Comparison of ENCODE assay signal across 8 cellular contexts in the genomic region with DNA sequence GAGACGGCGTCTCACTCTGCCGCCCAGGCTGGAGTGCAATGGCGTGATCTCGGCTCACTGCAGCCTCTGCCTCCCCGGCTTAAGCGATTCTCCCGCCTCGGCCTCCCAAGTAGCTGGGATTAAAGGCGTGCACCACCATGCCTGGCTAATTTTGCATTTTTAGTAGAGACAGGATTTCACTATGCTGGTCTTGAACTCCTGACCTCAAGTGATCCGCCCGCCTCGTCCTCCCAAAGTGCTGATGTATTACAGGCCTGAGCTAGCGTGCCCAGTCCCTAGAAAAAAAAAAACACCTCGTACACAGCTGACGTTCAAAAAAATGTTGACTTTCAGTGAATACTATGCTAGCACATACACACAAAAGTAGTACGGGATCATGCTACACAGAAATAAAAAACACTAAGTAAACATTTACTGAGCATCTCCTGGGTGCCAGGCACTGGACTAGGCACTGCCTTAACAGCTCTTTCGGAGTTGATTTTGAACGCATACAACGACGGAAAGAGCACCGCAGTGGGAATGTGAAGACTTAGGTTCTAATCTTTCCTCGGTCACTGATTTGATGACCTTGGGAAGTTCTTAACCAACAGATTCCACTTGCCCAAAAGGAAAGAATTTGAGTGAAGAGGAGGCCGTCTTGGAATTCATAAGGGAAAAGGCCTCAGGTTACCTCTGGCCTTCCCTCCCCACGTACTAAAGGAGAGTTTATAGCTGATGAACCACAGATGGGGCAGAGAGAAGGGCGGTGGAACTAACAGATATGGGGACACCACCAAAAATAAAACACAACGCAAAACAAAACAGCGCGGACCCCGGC. TPM values are rescaled to one million over a fixed set of nuclear protein-coding genes. Genes with fewer than 3 reads are reported as not detected.
DNase-seq lines count a peak whose midpoint lies in the region; ATAC-seq, FAIRE-seq and TF ChIP-seq lines count a peak whose summit lies in the region.

No MANE protein-coding gene starts in this region.

- peaks cover 0 to 17% (median 15%) of the 10 kb centered on the region in 3 donors for H3K36me3 Mint-ChIP-seq in naive thymus-derived CD8-positive, alpha-beta T cell

- peak overlapping the region; percentile 92 to 99 (median 97) for H3K4me3 Mint-ChIP-seq in naive thymus-derived CD8-positive, alpha-beta T cell

- DNase-seq in GM12892 (ENCODE audit: insufficient read length) (peak; percentile 20), PC-9 (no peak), cerebellum (ENCODE audit: low spot score) (no peak), NCI-H2081 treated with DMSO at 0.1 percent for 48 hours (lab: John Stamatoyannopoulos, UW) (no peak)
- DNase-seq in naive thymus-derived CD8-positive, alpha-beta T cell = peak in 1 of 10 donors; percentile 3
- no peak for DNase-seq in central memory CD4-positive, alpha-beta T cell

- H3K27me3 ChIP-seq in PC-9 (ENCODE audit: insufficient read depth, low read depth) (no peaks in the 10 kb centered on the region), duodenal mucosa (ENCODE audit: control insufficient read depth in 1 of 2, insufficient read depth in 2 of 2, low read length in 2 of 2) (no peaks in the 10 kb centered on the region)

- no peak for TF ChIP-seq CTCF in PC-9 (conservative IDR thresholded peaks at IDR 0.05)

- 0 out of 2 replicates have a peak, but pooled peaks cover 4% of the 10 kb centered on the region for H3F3A ChIP-seq in PC-9 (ENCODE audit: insufficient read depth, low read depth)

- H4K20me1 ChIP-seq in PC-9 (ENCODE audit: insufficient read depth) = no peaks in the 10 kb centered on the region

- H2AFZ ChIP-seq in PC-9 = peak overlapping the region; percentile 100

- no peaks in the 10 kb centered on the region for H3K9me3 Mint-ChIP-seq in naive thymus-derived CD8-positive, alpha-beta T cell

- H3K27ac ChIP-seq in PC-9 (peak overlapping the region; percentile 86), duodenal mucosa (ENCODE audit: low read depth, low read length) (peak overlapping the region; percentile 99)

- peaks cover 14 to 34% (median 22%) of the 10 kb centered on the region in 4 donors for H3K4me1 Mint-ChIP-seq in naive thymus-derived CD8-positive, alpha-beta T cell

- H3K9ac ChIP-seq in duodenal mucosa (ENCODE audit: low read depth in 1 of 2, low read length in 2 of 2) = peak overlapping the region; percentile 95 to 100

- no peak for TF ChIP-seq POLR2A in GM12892 (IDR thresholded peaks at IDR 0.05; ENCODE audit: low read depth, low read length)

- BruUV-seq in PC-9 (replicated peaks; lab: Mats Ljungman, UMichigan) = no TSS peak

- H3K9me3 ChIP-seq in PC-9 (ENCODE audit: insufficient read depth, low read depth) (no peaks in the 10 kb centered on the region), duodenal mucosa (ENCODE audit: control insufficient read depth in 1 of 2, low read length in 2 of 2) (no peaks in the 10 kb centered on the region)

- no peak for ATAC-seq in naive thymus-derived CD8-positive, alpha-beta T cell
- no peak for ATAC-seq in HG02642 (IDR thresholded peaks at IDR 0.05; ENCODE audit: poor library complexity, unreplicated experiment)

- intact Hi-C loops in PC-9 (cut with micrococcal nuclease; ENCODE audit: unreplicated experiment) = loop anchor here (5.0 kb wide), 3 partner anchors 178 to 558 kb away; a partner anchor contains a TSS

- peak overlapping the region; percentile 92 for H3K4me2 ChIP-seq in PC-9

- CTCF ChIA-PET in PC-9 (lab: Charles Lee) = interaction anchor here (1.2 kb wide), 1 partner anchor 159 kb away, joined by 5 read pairs; no protein-coding TSS in a partner anchor

- POLR2A ChIA-PET in PC-9 (lab: Charles Lee; ENCODE audit: unreplicated experiment) = no interaction called here
- POLR2A ChIA-PET in naive thymus-derived CD8-positive, alpha-beta T cell (lab: Charles Lee) = interaction anchor here (0.6 to 1.4 kb wide), 4 partner anchors 40 to 177 kb away, joined by 3 to 7 read pairs (median 4); no protein-coding TSS in a partner anchor

- H3K36me3 ChIP-seq in PC-9 (ENCODE audit: low read depth) (peaks cover 9% of the 10 kb centered on the region; the same call in 1 of the 2 replicates), duodenal mucosa (ENCODE audit: control insufficient read depth in 1 of 2, insufficient read depth in 2 of 2, low read length in 2 of 2) (peaks cover 9 to 14% of the 10 kb centered on the region in 2 donors)

- peak overlapping the region; percentile 99 to 100 (median 100) for H3K27ac Mint-ChIP-seq in naive thymus-derived CD8-positive, alpha-beta T cell

- H3K27me3 Mint-ChIP-seq in naive thymus-derived CD8-positive, alpha-beta T cell = no peaks in the 10 kb centered on the region

- no peak for FAIRE-seq in GM12892 (lab: Jason Lieb, UNC)

- peaks cover 29% of the 10 kb centered on the region for H3K79me2 ChIP-seq in PC-9 (ENCODE audit: low read depth)

- H3K4me3 ChIP-seq in PC-9 = peak overlapping the region; percentile 95
- H3K4me3 ChIP-seq in duodenal mucosa (ENCODE audit: low read depth in 1 of 2, low read length in 2 of 2) = peak overlapping the region; percentile 76 to 91

- H3K9me2 ChIP-seq in PC-9 (ENCODE audit: insufficient read depth) = no peaks in the 10 kb centered on the region

- peaks cover 18% of the 10 kb centered on the region for H3K4me1 ChIP-seq in PC-9 (replicated peaks; ENCODE audit: insufficient read depth)
- peaks cover 0 to 7% of the 10 kb centered on the region in 2 donors for H3K4me1 ChIP-seq in duodenal mucosa (ENCODE audit: control insufficient read depth in 1 of 2, insufficient read depth in 2 of 2, low read length in 2 of 2)

RNA-seq across cellular contexts. Expression of a gene that starts 1.1 kb away (rescaled TPM):
- polyA plus RNA-seq in GM12892 (2012; ENCODE audit: missing spikeins) = 3.0 TPM
- total RNA-seq in PC-9 (2021) (5.1 and 6.3 TPM in 2 replicates), cerebellum (13.1 TPM)
- 10 to 100 TPM; 11.3 to 13.8 TPM for total RNA-seq in naive thymus-derived CD8-positive, alpha-beta T cell
- polyA plus RNA-seq in naive thymus-derived CD8-positive, alpha-beta T cell = 1 to 10 TPM; 1.9 to 5.7 (median 4.5) TPM

RNA-seq across cellular contexts. Expression of a gene that starts 50.7 kb away (rescaled TPM):
- 82.3 TPM for polyA plus RNA-seq in GM12892 (2012; ENCODE audit: missing spikeins)
- total RNA-seq in PC-9 (2021) = 46.3 and 47.4 TPM in 2 replicates
- total RNA-seq in naive thymus-derived CD8-positive, alpha-beta T cell = 10 to 100 TPM in 1 of 2 experiments, 1 to 10 TPM in 1; 8.5 to 10.5 TPM
- 1 to 10 TPM; 4.0 to 9.1 (median 4.9) TPM for polyA plus RNA-seq in naive thymus-derived CD8-positive, alpha-beta T cell
- total RNA-seq in cerebellum = 19.5 TPM
